ENCODE assay signal across 17 cellular contexts in the genomic region with DNA sequence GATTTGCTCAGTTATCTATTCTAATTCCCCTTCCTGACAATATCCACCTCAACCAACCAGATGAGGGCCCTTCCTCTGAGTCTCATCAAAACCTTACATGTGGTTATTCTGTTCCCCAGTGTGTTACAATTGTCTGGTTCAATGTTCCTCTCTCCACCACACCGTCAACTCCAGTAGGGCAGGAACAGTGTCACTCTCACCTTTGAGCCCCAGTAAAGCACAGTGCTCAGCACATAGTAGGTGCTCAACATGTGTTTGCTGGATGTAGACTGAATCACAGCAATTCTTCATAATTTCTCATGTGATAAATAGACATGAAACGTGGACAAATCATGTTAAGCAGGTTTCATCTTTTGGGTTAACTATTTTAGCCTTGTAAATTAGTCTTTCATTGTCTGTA.
DNase-seq lines count a peak whose midpoint lies in the region; ATAC-seq and TF ChIP-seq lines count a peak whose summit lies in the region.
"Had no signal": no experiment of that assay in that cellular context is flagged by ENCODE, and none has a peak within 500 bp of the region (broad histone marks: within the 10 kb centered on the region; RNA-seq: fewer than 3 reads in every experiment).

No MANE protein-coding gene starts in this region.

- intact Hi-C loops in activated CD4-positive, alpha-beta T cell treated with anti-CD3 and anti-CD28 coated beads, Interleukin-2, amount 10 ng/mL, durations not matched to agents 24 days and 14 days (cut with micrococcal nuclease): no loop called here
- intact Hi-C loops in esophagus muscularis mucosa (cut with DNase I): no loop called here

- no peaks in the 10 kb centered on the region for H3K4me1 ChIP-seq in esophagus muscularis mucosa
- H3K4me1 ChIP-seq: A549; BLaER1 treated with 17β-estradiol and CSF1 and Interleukin-3, amounts not matched to agents 10 nM and 100 nM; Caco-2 had no signal

- H3K9me3 Mint-ChIP-seq in activated CD4-positive, alpha-beta T cell treated with anti-CD3 and anti-CD28 coated beads, Interleukin-2, amount 10 ng/mL, durations not matched to agents 24 days and 14 days: no peaks in the 10 kb centered on the region
- H3K9me3 Mint-ChIP-seq: CD4-positive, alpha-beta T cell; CD8-positive, alpha-beta T cell had no signal

- no peak for TF ChIP-seq EP300 in esophagus muscularis mucosa (IDR thresholded peaks at IDR 0.05)

- no peak for TF ChIP-seq CTCF in esophagus muscularis mucosa (IDR thresholded peaks at IDR 0.05)

- H3K4me3 Mint-ChIP-seq in activated CD4-positive, alpha-beta T cell treated with anti-CD3 and anti-CD28 coated beads, Interleukin-2, amount 10 ng/mL, durations not matched to agents 24 days and 14 days: no peak overlapping the region
- H3K4me3 Mint-ChIP-seq: B cell; CD4-positive, alpha-beta T cell; CD8-positive, alpha-beta T cell had no signal

- no peak for TF ChIP-seq POLR2A in esophagus muscularis mucosa (IDR thresholded peaks at IDR 0.05; ENCODE audit: low read depth)

- WGBS in esophagus muscularis mucosa: 92% methylated on average over 2 of the region's 2 CpGs

- H3K4me1 Mint-ChIP-seq in activated CD4-positive, alpha-beta T cell treated with anti-CD3 and anti-CD28 coated beads, Interleukin-2, amount 10 ng/mL, durations not matched to agents 24 days and 14 days: no peaks in the 10 kb centered on the region
- H3K4me1 Mint-ChIP-seq: B cell had no signal

- H3K9me3 ChIP-seq in esophagus muscularis mucosa: no peaks in the 10 kb centered on the region
- H3K9me3 ChIP-seq: A549; BLaER1 treated with 17β-estradiol and CSF1 and Interleukin-3, amounts not matched to agents 10 nM and 100 nM; Caco-2 had no signal

- H3K27ac ChIP-seq in esophagus muscularis mucosa (replicated peaks in 1 of 4): no peak overlapping the region
- H3K27ac ChIP-seq: 22Rv1; A549; BLaER1 treated with 17β-estradiol and CSF1 and Interleukin-3, amounts not matched to agents 10 nM and 100 nM; C4-2B had no signal

- no peak overlapping the region for H3K27ac Mint-ChIP-seq in activated CD4-positive, alpha-beta T cell treated with anti-CD3 and anti-CD28 coated beads, Interleukin-2, amount 10 ng/mL, durations not matched to agents 24 days and 14 days
- H3K27ac Mint-ChIP-seq: B cell; CD4-positive, alpha-beta T cell; CD8-positive, alpha-beta T cell had no signal

- DNase-seq in activated CD4-positive, alpha-beta T cell treated with anti-CD3 and anti-CD28 coated beads, Interleukin-2, amount 10 ng/mL, durations not matched to agents 24 days and 14 days: peak; percentile 51
- DNase-seq in activated CD4-positive, alpha-beta T cell treated with anti-CD3 and anti-CD28 coated beads for 4 hours: no peak
- DNase-seq in esophagus muscularis mucosa (ENCODE audit: extremely low spot score): peak; percentile 5
- DNase-seq in stimulated activated naive CD8-positive, alpha-beta T cell treated with anti-CD3 and anti-CD28 coated beads, Interleukin-15, Interleukin-2, amounts not matched to agents 100 U/mL and 50 U/mL, for 24 hours: no peak
- no peak for DNase-seq in NCI-H748 (lab: John Stamatoyannopoulos, UW; ENCODE audit: unreplicated experiment)
- DNase-seq: AML-193; Caco-2; Calu3; CD4-positive, alpha-beta T cell; CD8-positive, alpha-beta T cell; DMS79 treated with DMSO at 0.1 percent for 48 hours; GF-D8 had no signal

- ATAC-seq in stimulated activated naive CD8-positive, alpha-beta T cell treated with anti-CD3 and anti-CD28 coated beads, Interleukin-15, Interleukin-2, amounts not matched to agents 100 U/mL and 50 U/mL, for 24 hours: no peak
- ATAC-seq: A549; CD8-positive, alpha-beta T cell had no signal

- no peaks in the 10 kb centered on the region for H3K36me3 Mint-ChIP-seq in activated CD4-positive, alpha-beta T cell treated with anti-CD3 and anti-CD28 coated beads, Interleukin-2, amount 10 ng/mL, durations not matched to agents 24 days and 14 days (ENCODE audit: low read depth)
- H3K36me3 Mint-ChIP-seq: CD8-positive, alpha-beta T cell had no signal

- no peak overlapping the region for H3K4me3 ChIP-seq in esophagus muscularis mucosa
- H3K4me3 ChIP-seq: A549; BLaER1 treated with 17β-estradiol and CSF1 and Interleukin-3, amounts not matched to agents 10 nM and 100 nM had no signal

- H3K27me3 Mint-ChIP-seq in activated CD4-positive, alpha-beta T cell treated with anti-CD3 and anti-CD28 coated beads, Interleukin-2, amount 10 ng/mL, durations not matched to agents 24 days and 14 days: no peaks in the 10 kb centered on the region
- H3K27me3 Mint-ChIP-seq: B cell; CD4-positive, alpha-beta T cell had no signal

- no peaks in the 10 kb centered on the region for H3K36me3 ChIP-seq in esophagus muscularis mucosa
- H3K36me3 ChIP-seq: BLaER1 treated with 17β-estradiol and CSF1 and Interleukin-3, amounts not matched to agents 10 nM and 100 nM had no signal

- no peaks in the 10 kb centered on the region for H3K27me3 ChIP-seq in esophagus muscularis mucosa
- H3K27me3 ChIP-seq: BLaER1 treated with 17β-estradiol and CSF1 and Interleukin-3, amounts not matched to agents 10 nM and 100 nM had no signal

Comparison
In these comparisons a context has a peak if more than half of its experiments do, and no peak if none do; other contexts are left out.
1. DNase-seq: peak in activated CD4-positive, alpha-beta T cell treated with anti-CD3 and anti-CD28 coated beads, Interleukin-2, amount 10 ng/mL, durations not matched to agents 24 days and 14 days (single experiment) and esophagus muscularis mucosa (single experiment); none in activated CD4-positive, alpha-beta T cell treated with anti-CD3 and anti-CD28 coated beads for 4 hours (0 of 2), stimulated activated naive CD8-positive, alpha-beta T cell treated with anti-CD3 and anti-CD28 coated beads, Interleukin-15, Interleukin-2, amounts not matched to agents 100 U/mL and 50 U/mL, for 24 hours (single experiment) and NCI-H748 (single experiment).